ENCODE assay signal across 9 cellular contexts in the genomic region with DNA sequence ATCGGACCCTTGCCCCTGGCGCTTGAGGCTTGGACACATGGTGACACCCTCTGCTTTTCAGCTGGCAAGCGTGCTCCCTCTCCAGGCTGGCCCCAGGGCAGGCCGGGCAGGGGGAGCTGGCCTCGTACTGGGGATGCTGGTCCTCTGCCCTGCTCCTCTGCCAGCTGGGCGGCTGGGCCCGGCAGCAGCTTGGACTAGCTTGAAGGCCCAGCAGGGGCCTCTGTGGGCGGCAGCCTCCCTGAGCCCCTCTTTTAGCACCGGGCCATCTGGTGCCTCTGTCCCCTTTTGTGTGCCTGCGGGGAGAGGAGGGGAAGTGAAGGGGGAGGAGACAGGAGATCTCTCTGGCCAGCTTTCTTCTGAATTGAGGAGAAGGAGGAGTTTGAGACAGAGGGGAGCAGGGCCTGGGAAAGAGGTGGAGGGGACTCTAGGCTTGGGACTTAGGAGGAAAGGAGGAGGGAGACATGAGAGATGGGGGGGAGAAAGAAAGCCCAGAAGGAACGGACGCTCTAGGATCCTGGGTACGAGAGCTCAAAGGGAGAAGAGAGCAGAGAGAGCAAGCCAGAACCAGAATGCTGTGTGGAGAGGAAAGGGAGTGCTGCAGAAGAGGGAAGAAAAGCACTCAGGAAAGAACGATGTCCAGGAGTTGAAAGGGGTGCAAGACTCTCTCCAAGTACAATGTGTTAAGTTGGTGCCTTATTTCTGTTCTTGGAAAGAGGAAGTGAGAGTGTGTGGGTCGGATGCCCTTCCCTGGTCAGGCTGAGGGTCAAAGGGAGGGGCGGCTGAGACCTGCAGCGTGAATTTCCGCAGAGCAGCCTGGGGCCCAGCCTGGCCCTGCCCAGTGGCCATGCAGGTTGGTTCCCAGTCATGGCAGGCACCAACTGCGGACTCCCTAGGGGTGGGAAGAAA. TPM values are rescaled to one million over a fixed set of nuclear protein-coding genes. Genes with fewer than 3 reads are reported as not detected.
DNase-seq lines count a peak whose midpoint lies in the region; ATAC-seq and TF ChIP-seq lines count a peak whose summit lies in the region.
"Had no signal": no experiment of that assay in that cellular context is flagged by ENCODE, and none has a peak within 500 bp of the region (broad histone marks: within the 10 kb centered on the region; RNA-seq: fewer than 3 reads in every experiment).

No MANE protein-coding gene starts in this region.

- no peak overlapping the region for H3K27ac ChIP-seq in DOHH2 (ENCODE audit: low read depth, low read length)

- no peak for TF ChIP-seq CTCF in DOHH2 (IDR thresholded peaks at IDR 0.05; ENCODE audit: low read depth, low read length, poor library complexity, severe bottlenecking)

- H3K4me3 ChIP-seq in DOHH2 (ENCODE audit: low read length), result peak overlapping the region; percentile 57

- 0 out of 2 replicates have a peak, but pooled peaks cover 2% of the 10 kb centered on the region for H3K27me3 ChIP-seq in DOHH2 (ENCODE audit: control insufficient read depth, low read length)

- no peaks in the 10 kb centered on the region for H3K36me3 ChIP-seq in DOHH2 (ENCODE audit: control insufficient read depth, low read length)

- no peaks in the 10 kb centered on the region for H3K79me2 ChIP-seq in DOHH2 (ENCODE audit: control insufficient read depth, low read length)

- peaks cover 26% of the 10 kb centered on the region for H3F3A ChIP-seq in DOHH2 (ENCODE audit: control insufficient read depth, insufficient read depth)

- H3K4me1 ChIP-seq in DOHH2 (ENCODE audit: control insufficient read depth, low read length), result peaks cover 72% of the 10 kb centered on the region

- H3K9me2 ChIP-seq in DOHH2 (replicated peaks; ENCODE audit: control insufficient read depth, low read length), result no peaks in the 10 kb centered on the region

- DNase-seq in SKM-1 (lab: John Stamatoyannopoulos, UW; ENCODE audit: unreplicated experiment) (peak; percentile 94), left colon (peak; percentile 51 to 55), GOT3 (lab: John Stamatoyannopoulos, UW) (no peak), HPDE6-E6E7 (ENCODE audit: extremely low spot score) (no peak)
- no peak for DNase-seq in effector CD8-positive, alpha-beta T cell (lab: John Stamatoyannopoulos, UW)

- H3K4me2 ChIP-seq in DOHH2 (ENCODE audit: low read length), result peak overlapping the region; percentile 75

- ATAC-seq in GM19463 (IDR thresholded peaks at IDR 0.05; ENCODE audit: unreplicated experiment) (peak; percentile 32), HG03558 (IDR thresholded peaks at IDR 0.05; ENCODE audit: extremely low read depth, unreplicated experiment) (peak; percentile 44), left colon (peak; percentile 62)
- ATAC-seq: HCT116 had no signal

- no peaks in the 10 kb centered on the region for H3K9me3 ChIP-seq in DOHH2 (ENCODE audit: control insufficient read depth, insufficient read depth, low read length)

- H4K20me1 ChIP-seq in DOHH2 (ENCODE audit: control insufficient read depth, insufficient read depth, low read depth, low read length), result 0 out of 2 replicates have a peak, but pooled peaks cover 4% of the 10 kb centered on the region

- intact Hi-C loops in left colon (cut with DNase I, micrococcal nuclease), result no loop called here

RNA-seq across cellular contexts. Expression of a gene that starts 40.3 kb away (rescaled TPM):
- 10 to 100 TPM; 13.8 to 19.8 TPM for total RNA-seq in left colon

Comparison
In these comparisons a context has a peak if more than half of its experiments do, and no peak if none do; other contexts are left out.
1. DNase-seq: peak in SKM-1 (single experiment) and left colon (2 of 2); none in GOT3 (single experiment), HPDE6-E6E7 (single experiment) and effector CD8-positive, alpha-beta T cell (single experiment).
2. Peak in every context shown above with its lines, with median percentiles within 50 percentile points of each other: ATAC-seq.